ENCODE assay signal across 1 cellular context in the genomic region with DNA sequence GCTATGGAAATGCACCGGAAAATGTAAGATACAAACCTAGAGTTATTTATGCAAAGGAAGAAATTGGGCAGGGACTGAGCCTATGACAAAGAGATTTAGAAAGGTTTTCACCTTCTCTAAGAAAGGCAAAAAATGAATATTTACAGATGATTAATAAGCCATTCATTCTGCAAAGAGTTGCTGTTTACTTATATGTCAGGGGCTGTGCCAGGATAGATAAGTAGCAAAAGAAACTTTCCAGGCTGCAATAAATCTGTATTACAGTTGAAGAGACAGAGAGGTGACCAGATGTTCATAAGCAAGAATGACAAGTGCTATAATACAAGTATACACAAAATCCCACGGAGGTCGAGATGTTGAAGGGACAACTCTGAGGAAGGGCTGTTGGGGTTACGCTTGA.
TF ChIP-seq lines count a peak whose summit lies in the region.

No MANE protein-coding gene starts in this region.

TF ChIP-seq in GM23338, 12 proteins besides CTCF, POLR2A, EP300 and RAD21 (continued from another document):
- TF ChIP-seq, protein P1, sequence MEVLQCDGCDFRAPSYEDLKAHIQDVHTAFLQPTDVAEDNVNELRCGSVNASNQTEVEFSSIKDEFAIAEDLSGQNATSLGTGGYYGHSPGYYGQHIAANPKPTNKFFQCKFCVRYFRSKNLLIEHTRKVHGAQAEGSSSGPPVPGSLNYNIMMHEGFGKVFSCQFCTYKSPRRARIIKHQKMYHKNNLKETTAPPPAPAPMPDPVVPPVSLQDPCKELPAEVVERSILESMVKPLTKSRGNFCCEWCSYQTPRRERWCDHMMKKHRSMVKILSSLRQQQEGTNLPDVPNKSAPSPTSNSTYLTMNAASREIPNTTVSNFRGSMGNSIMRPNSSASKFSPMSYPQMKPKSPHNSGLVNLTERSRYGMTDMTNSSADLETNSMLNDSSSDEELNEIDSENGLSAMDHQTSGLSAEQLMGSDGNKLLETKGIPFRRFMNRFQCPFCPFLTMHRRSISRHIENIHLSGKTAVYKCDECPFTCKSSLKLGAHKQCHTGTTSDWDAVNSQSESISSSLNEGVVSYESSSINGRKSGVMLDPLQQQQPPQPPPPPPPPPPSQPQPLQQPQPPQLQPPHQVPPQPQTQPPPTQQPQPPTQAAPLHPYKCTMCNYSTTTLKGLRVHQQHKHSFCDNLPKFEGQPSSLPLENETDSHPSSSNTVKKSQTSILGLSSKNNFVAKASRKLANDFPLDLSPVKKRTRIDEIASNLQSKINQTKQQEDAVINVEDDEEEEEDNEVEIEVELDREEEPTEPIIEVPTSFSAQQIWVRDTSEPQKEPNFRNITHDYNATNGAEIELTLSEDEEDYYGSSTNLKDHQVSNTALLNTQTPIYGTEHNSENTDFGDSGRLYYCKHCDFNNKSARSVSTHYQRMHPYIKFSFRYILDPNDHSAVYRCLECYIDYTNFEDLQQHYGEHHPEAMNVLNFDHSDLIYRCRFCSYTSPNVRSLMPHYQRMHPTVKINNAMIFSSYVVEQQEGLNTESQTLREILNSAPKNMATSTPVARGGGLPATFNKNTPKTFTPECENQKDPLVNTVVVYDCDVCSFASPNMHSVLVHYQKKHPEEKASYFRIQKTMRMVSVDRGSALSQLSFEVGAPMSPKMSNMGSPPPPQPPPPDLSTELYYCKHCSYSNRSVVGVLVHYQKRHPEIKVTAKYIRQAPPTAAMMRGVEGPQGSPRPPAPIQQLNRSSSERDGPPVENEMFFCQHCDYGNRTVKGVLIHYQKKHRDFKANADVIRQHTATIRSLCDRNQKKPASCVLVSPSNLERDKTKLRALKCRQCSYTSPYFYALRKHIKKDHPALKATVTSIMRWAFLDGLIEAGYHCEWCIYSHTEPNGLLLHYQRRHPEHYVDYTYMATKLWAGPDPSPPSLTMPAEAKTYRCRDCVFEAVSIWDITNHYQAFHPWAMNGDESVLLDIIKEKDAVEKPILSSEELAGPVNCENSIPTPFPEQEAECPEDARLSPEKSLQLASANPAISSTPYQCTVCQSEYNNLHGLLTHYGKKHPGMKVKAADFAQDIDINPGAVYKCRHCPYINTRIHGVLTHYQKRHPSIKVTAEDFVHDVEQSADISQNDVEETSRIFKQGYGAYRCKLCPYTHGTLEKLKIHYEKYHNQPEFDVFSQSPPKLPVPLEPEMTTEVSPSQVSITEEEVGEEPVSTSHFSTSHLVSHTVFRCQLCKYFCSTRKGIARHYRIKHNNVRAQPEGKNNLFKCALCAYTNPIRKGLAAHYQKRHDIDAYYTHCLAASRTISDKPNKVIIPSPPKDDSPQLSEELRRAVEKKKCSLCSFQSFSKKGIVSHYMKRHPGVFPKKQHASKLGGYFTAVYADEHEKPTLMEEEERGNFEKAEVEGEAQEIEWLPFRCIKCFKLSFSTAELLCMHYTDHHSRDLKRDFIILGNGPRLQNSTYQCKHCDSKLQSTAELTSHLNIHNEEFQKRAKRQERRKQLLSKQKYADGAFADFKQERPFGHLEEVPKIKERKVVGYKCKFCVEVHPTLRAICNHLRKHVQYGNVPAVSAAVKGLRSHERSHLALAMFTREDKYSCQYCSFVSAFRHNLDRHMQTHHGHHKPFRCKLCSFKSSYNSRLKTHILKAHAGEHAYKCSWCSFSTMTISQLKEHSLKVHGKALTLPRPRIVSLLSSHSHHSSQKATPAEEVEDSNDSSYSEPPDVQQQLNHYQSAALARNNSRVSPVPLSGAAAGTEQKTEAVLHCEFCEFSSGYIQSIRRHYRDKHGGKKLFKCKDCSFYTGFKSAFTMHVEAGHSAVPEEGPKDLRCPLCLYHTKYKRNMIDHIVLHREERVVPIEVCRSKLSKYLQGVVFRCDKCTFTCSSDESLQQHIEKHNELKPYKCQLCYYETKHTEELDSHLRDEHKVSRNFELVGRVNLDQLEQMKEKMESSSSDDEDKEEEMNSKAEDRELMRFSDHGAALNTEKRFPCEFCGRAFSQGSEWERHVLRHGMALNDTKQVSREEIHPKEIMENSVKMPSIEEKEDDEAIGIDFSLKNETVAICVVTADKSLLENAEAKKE (CRISPR knock-in tag; IDR thresholded peaks at IDR 0.05), result no peak
- TF ChIP-seq CREB1 (CRISPR knock-in tag; IDR thresholded peaks at IDR 0.05; ENCODE audit: low read depth) (no peak), ZNF331 (CRISPR knock-in tag; IDR thresholded peaks at IDR 0.05; ENCODE audit: low read depth) (no peak)
- TF ChIP-seq, protein P2, sequence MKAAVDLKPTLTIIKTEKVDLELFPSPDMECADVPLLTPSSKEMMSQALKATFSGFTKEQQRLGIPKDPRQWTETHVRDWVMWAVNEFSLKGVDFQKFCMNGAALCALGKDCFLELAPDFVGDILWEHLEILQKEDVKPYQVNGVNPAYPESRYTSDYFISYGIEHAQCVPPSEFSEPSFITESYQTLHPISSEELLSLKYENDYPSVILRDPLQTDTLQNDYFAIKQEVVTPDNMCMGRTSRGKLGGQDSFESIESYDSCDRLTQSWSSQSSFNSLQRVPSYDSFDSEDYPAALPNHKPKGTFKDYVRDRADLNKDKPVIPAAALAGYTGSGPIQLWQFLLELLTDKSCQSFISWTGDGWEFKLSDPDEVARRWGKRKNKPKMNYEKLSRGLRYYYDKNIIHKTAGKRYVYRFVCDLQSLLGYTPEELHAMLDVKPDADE (IDR thresholded peaks at IDR 0.05), result no peak
TF ChIP-seq in GM23338: peak in this region for 0.
